In genomic region chr4:77025643-77026321, GRCh38 we compare ENCODE assay signal across 13 cellular contexts. TPM values are rescaled to one million over a fixed set of nuclear protein-coding genes. Genes with fewer than 3 reads are reported as not detected.
DNase-seq lines count a peak whose midpoint lies in the region; ATAC-seq lines count a peak whose summit lies in the region.
"Had no signal": no experiment of that assay in that cellular context is flagged by ENCODE, and none has a peak within 500 bp of the region (broad histone marks: within the 10 kb centered on the region; RNA-seq: fewer than 3 reads in every experiment).

No MANE protein-coding gene starts in this region.

- H2BK5ac ChIP-seq in mesenchymal stem cell (ENCODE audit: low read depth, low read length, poor library complexity, severe bottlenecking), result no peak overlapping the region

- 82% methylated on average over 1 of the region's 1 CpG for WGBS in mesenchymal stem cell

- H3K4me2 ChIP-seq in mesenchymal stem cell (ENCODE audit: low read length, poor library complexity, severe bottlenecking), result no peak overlapping the region

- no peak overlapping the region for H2BK12ac ChIP-seq in mesenchymal stem cell (ENCODE audit: low read length in 2 of 2)

- no peak overlapping the region for H2BK15ac ChIP-seq in mesenchymal stem cell (ENCODE audit: low read depth, poor library complexity, severe bottlenecking)

- H3K4me1 Mint-ChIP-seq in immature natural killer cell, result peaks cover 3 to 4% of the 10 kb centered on the region in 2 donors

- peaks cover 0 to 3% (median 1%) of the 10 kb centered on the region in 3 donors for H3K27me3 Mint-ChIP-seq in immature natural killer cell (ENCODE audit: low read depth in 3 of 3)

- peak overlapping the region; percentile 25 for H3K9ac ChIP-seq in mesenchymal stem cell (ENCODE audit: low read length)

- H4K8ac ChIP-seq in mesenchymal stem cell (ENCODE audit: low read length), result no peak overlapping the region

- no peak overlapping the region for H2AFZ ChIP-seq in mesenchymal stem cell (ENCODE audit: low read depth, low read length)

- no peak overlapping the region for H4K91ac ChIP-seq in mesenchymal stem cell (ENCODE audit: low read length)

- H3K23ac ChIP-seq in mesenchymal stem cell (ENCODE audit: low read length in 2 of 2), result no peak overlapping the region

- no peaks in the 10 kb centered on the region for H3K27me3 ChIP-seq in mesenchymal stem cell (ENCODE audit: control insufficient read depth in 1 of 2, insufficient read depth in 1 of 2, low read length in 2 of 2)
- H3K27me3 ChIP-seq: dorsolateral prefrontal cortex had no signal

- H3K4me1 ChIP-seq in mesenchymal stem cell (ENCODE audit: control insufficient read depth, insufficient read depth, low read depth, low read length), result peaks cover 14% of the 10 kb centered on the region

- peaks cover 51 to 95% of the 10 kb centered on the region in 2 experiments for H3K36me3 ChIP-seq in mesenchymal stem cell (ENCODE audit: control insufficient read depth in 1 of 2, insufficient read depth in 2 of 2, low read depth in 1 of 2, low read length in 2 of 2)

- H3K18ac ChIP-seq in mesenchymal stem cell (ENCODE audit: low read depth in 1 of 2, low read length in 2 of 2), result no peak overlapping the region

- ATAC-seq in activated CD4-positive, CD25-positive, alpha-beta regulatory T cell treated with anti-CD3 and anti-CD28 coated beads, Interleukin-2, amount 50 U/mL, for 24 hours, result peak; percentile 87 to 89
- ATAC-seq in GM21619 (IDR thresholded peaks at IDR 0.05; ENCODE audit: unreplicated experiment) (peak; percentile 88), HG03520 (IDR thresholded peaks at IDR 0.05; ENCODE audit: unreplicated experiment) (peak; percentile 87)

- H3K9me3 Mint-ChIP-seq in immature natural killer cell, result no peaks in the 10 kb centered on the region

- no peak overlapping the region for H3K4ac ChIP-seq in mesenchymal stem cell (ENCODE audit: low read depth in 1 of 2, low read length in 2 of 2)

- no peak overlapping the region for H3K14ac ChIP-seq in mesenchymal stem cell (ENCODE audit: low read length in 2 of 2)

- DNase-seq in activated CD4-positive, CD25-positive, alpha-beta regulatory T cell (lab: John Stamatoyannopoulos, UW), result no peak
- peak; percentile 55 for DNase-seq in mesenchymal stem cell
- DNase-seq in immature natural killer cell, result no peak
- DNase-seq in NK-92 (lab: John Stamatoyannopoulos, UW; ENCODE audit: unreplicated experiment), result no peak
- no peak for DNase-seq in activated CD8-positive, alpha-beta memory T cell treated with anti-CD3 and anti-CD28 coated beads, Interleukin-2, amount 50 U/mL, for 4 hours
- DNase-seq: 8988T, dorsolateral prefrontal cortex, NCI-H1105 treated with DMSO at 0.1 percent for 48 hours, nucleus accumbens had no signal

- H3K36me3 Mint-ChIP-seq in immature natural killer cell, result peaks cover 16 to 48% (median 31%) of the 10 kb centered on the region in 3 donors

- peaks cover 18% of the 10 kb centered on the region for H3K79me1 ChIP-seq in mesenchymal stem cell (replicated peaks; ENCODE audit: low read length, poor library complexity, severe bottlenecking)

- H3K27ac Mint-ChIP-seq in immature natural killer cell, result peak overlapping the region in 1 of 6 donors; percentile 28

- no peak overlapping the region for H3K4me3 Mint-ChIP-seq in immature natural killer cell

- no peak overlapping the region for H3K27ac ChIP-seq in mesenchymal stem cell (ENCODE audit: low read length, poor library complexity, severe bottlenecking)
- H3K27ac ChIP-seq: dorsolateral prefrontal cortex, SK-N-MC had no signal

- H3K4me3 ChIP-seq in mesenchymal stem cell (ENCODE audit: insufficient read depth in 1 of 2, low read depth in 1 of 2, low read length in 2 of 2), result no peak overlapping the region
- H3K4me3 ChIP-seq: dorsolateral prefrontal cortex, SK-N-MC had no signal

- H3K9me3 ChIP-seq in mesenchymal stem cell (ENCODE audit: control insufficient read depth, low read length), result no peaks in the 10 kb centered on the region

- H2AK5ac ChIP-seq in mesenchymal stem cell (ENCODE audit: low read length, severe bottlenecking), result no peak overlapping the region

- no peak overlapping the region for H2BK120ac ChIP-seq in mesenchymal stem cell (ENCODE audit: low read depth, low read length)

RNA-seq across cellular contexts. Expression of gene CCNI, which starts 50.0 kb away (rescaled TPM):
- polyA plus RNA-seq in mesenchymal stem cell (2013, experiment 1 of 2), result 206 TPM
- polyA plus RNA-seq in mesenchymal stem cell (2013, experiment 2 of 2), result 214 TPM
- polyA plus RNA-seq in immature natural killer cell, result 100 to 1,000 TPM; 223 to 256 (median 226) TPM
